Comparison of ENCODE assay signal across 8 cellular contexts in the genomic region with DNA sequence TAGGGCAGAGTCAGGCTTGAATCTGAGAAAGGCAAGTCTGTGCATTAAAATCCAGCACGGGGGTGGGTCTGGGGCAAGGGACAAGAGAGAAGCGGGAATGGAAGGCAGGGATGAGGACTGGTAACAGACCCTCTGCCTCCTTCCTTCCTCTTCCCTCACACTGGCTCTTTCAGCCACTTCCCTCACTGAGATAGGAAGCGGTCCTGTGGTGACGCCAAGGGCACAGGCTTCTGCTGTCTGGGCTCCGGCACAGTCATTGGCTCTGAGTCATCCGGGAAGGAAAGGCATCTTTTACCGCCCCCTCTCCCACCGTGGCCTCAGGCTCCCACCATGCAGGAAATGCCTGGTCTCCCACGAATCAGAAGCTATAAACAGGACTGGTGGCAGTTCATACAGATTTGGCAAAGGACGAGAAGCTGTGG.
DNase-seq lines count a peak whose midpoint lies in the region; ATAC-seq and TF ChIP-seq lines count a peak whose summit lies in the region.

No MANE protein-coding gene starts in this region.

- H3K9me2 ChIP-seq in neural cell (ENCODE audit: insufficient read depth, low read length) = no peaks in the 10 kb centered on the region

- no peak for TF ChIP-seq EP300 in neural cell (conservative IDR thresholded peaks at IDR 0.05; ENCODE audit: poor library complexity, severe bottlenecking)

- H3K27ac ChIP-seq in HL-60 (replicated peaks) (peak overlapping the region; percentile 3; the same call in 1 of the 2 replicates), epithelial cell of prostate (peak overlapping the region; percentile 45), neural cell (ENCODE audit: low read length) (peak overlapping the region; percentile 43)

- ATAC-seq in GM19397 (IDR thresholded peaks at IDR 0.05; ENCODE audit: unreplicated experiment) = no peak
- ATAC-seq in GM18907 (IDR thresholded peaks at IDR 0.05; ENCODE audit: unreplicated experiment) = no peak

- no peaks in the 10 kb centered on the region for H3F3A ChIP-seq in neural cell (ENCODE audit: insufficient read depth, low read length, poor library complexity, severe bottlenecking)

- H3K79me2 ChIP-seq in neural cell (replicated peaks; ENCODE audit: insufficient read depth, low read length) = no peaks in the 10 kb centered on the region

- no peak overlapping the region for H3K4me2 ChIP-seq in neural cell (ENCODE audit: low read length)

- H3K9me3 ChIP-seq in neural cell (ENCODE audit: low read length) = no peaks in the 10 kb centered on the region

- H3K4me3 ChIP-seq in HL-60 (replicated peaks; ENCODE audit: insufficient read depth, low read length) = no peak overlapping the region
- no peak overlapping the region for H3K4me3 ChIP-seq in neural cell (ENCODE audit: low read length)

- TF ChIP-seq RAD21 in neural cell (conservative IDR thresholded peaks at IDR 0.05) = no peak

- no peaks in the 10 kb centered on the region for H3K36me3 ChIP-seq in neural cell (ENCODE audit: insufficient read depth, low read length)

- H3K27me3 ChIP-seq in HL-60 (ENCODE audit: insufficient read depth, poor library complexity, severe bottlenecking) (no peaks in the 10 kb centered on the region), neural cell (ENCODE audit: insufficient read depth, low read depth, low read length) (no peaks in the 10 kb centered on the region)

- no peak overlapping the region for H2AFZ ChIP-seq in neural cell (ENCODE audit: low read depth, low read length)

- TF ChIP-seq CTCF in HL-60 (IDR thresholded peaks at IDR 0.05; ENCODE audit: insufficient read depth, low read length) = no peak
- no peak for TF ChIP-seq CTCF in neural cell (IDR thresholded peaks at IDR 0.05; ENCODE audit: poor library complexity, severe bottlenecking)

- H4K20me1 ChIP-seq in neural cell (ENCODE audit: insufficient read depth) = no peaks in the 10 kb centered on the region

- no peak overlapping the region for H3K9ac ChIP-seq in neural cell (ENCODE audit: low read length)

- peak; percentile 66 to 75 for DNase-seq in HL-60 (ENCODE audit: low read depth in 1 of 2, low spot score in 1 of 2)
- peak; percentile 61 for DNase-seq in activated CD4-positive, alpha-beta T cell treated with anti-CD3 and anti-CD28 coated beads for 48 hours
- peak; percentile 48 for DNase-seq in epithelial cell of prostate (ENCODE audit: low read depth, low spot score)
- no peak for DNase-seq in D341Med (ENCODE audit: low spot score)
- DNase-seq in GM19240 (ENCODE audit: insufficient read length, low spot score) = no peak

TF ChIP-seq in neural cell, 6 proteins besides CTCF, POLR2A, EP300 and RAD21:
- TF ChIP-seq MXI1 (conservative IDR thresholded peaks at IDR 0.05; ENCODE audit: poor library complexity, severe bottlenecking) (no peak), EZH2 (IDR thresholded peaks at IDR 0.05; ENCODE audit: borderline replicate concordance, insufficient read depth, low read length, poor library complexity, severe bottlenecking) (no peak), POLR2AphosphoS5 (IDR thresholded peaks at IDR 0.05) (no peak), SMC3 (conservative IDR thresholded peaks at IDR 0.05; ENCODE audit: poor library complexity) (no peak), TAF1 (IDR thresholded peaks at IDR 0.05; ENCODE audit: low read depth) (no peak)
- TF ChIP-seq, protein P1, sequence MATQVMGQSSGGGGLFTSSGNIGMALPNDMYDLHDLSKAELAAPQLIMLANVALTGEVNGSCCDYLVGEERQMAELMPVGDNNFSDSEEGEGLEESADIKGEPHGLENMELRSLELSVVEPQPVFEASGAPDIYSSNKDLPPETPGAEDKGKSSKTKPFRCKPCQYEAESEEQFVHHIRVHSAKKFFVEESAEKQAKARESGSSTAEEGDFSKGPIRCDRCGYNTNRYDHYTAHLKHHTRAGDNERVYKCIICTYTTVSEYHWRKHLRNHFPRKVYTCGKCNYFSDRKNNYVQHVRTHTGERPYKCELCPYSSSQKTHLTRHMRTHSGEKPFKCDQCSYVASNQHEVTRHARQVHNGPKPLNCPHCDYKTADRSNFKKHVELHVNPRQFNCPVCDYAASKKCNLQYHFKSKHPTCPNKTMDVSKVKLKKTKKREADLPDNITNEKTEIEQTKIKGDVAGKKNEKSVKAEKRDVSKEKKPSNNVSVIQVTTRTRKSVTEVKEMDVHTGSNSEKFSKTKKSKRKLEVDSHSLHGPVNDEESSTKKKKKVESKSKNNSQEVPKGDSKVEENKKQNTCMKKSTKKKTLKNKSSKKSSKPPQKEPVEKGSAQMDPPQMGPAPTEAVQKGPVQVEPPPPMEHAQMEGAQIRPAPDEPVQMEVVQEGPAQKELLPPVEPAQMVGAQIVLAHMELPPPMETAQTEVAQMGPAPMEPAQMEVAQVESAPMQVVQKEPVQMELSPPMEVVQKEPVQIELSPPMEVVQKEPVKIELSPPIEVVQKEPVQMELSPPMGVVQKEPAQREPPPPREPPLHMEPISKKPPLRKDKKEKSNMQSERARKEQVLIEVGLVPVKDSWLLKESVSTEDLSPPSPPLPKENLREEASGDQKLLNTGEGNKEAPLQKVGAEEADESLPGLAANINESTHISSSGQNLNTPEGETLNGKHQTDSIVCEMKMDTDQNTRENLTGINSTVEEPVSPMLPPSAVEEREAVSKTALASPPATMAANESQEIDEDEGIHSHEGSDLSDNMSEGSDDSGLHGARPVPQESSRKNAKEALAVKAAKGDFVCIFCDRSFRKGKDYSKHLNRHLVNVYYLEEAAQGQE (IDR thresholded peaks at IDR 0.05; ENCODE audit: borderline replicate concordance) = no peak

Comparison
In these comparisons a context has a peak if more than half of its experiments do, and no peak if none do; other contexts are left out.
1. DNase-seq: peak in HL-60 (2 of 2), activated CD4-positive, alpha-beta T cell treated with anti-CD3 and anti-CD28 coated beads for 48 hours (single experiment) and epithelial cell of prostate (single experiment); none in D341Med (single experiment) and GM19240 (single experiment).
2. Peak in every context shown above with its lines, with median percentiles within 50 percentile points of each other: H3K27ac ChIP-seq.